Comparison of ENCODE assay signal across 8 cellular contexts in genomic region chr12:6563448-6564050, GRCh38. TPM values are rescaled to one million over a fixed set of nuclear protein-coding genes. Genes with fewer than 3 reads are reported as not detected.
DNase-seq lines count a peak whose midpoint lies in the region; ATAC-seq and TF ChIP-seq lines count a peak whose summit lies in the region.

No MANE protein-coding gene starts in this region.

- TF ChIP-seq CTCF in epithelial cell of esophagus (IDR thresholded peaks at IDR 0.05; ENCODE audit: insufficient read depth, low read depth, low read length, missing control alignments) (peak; percentile 77), omental fat pad (IDR thresholded peaks at IDR 0.05) (no peak)

- DNase-seq in NCI-H2081 (lab: John Stamatoyannopoulos, UW): peak; percentile 19 to 30
- DNase-seq in NCI-H2081 treated with DMSO at 0.1 percent for 48 hours (lab: John Stamatoyannopoulos, UW): no peak
- peak; percentile 35 for DNase-seq in NCI-H460 (ENCODE audit: extremely low read depth, low read depth)
- DNase-seq in activated CD8-positive, alpha-beta memory T cell treated with anti-CD3 and anti-CD28 coated beads for 4 hours (ENCODE audit: low read depth in 2 of 2): peak; percentile 31 to 38
- peak; percentile 60 for DNase-seq in epithelial cell of esophagus (ENCODE audit: low read depth)
- DNase-seq in omental fat pad (ENCODE audit: low spot score): peak; percentile 58

- ATAC-seq in omental fat pad (ENCODE audit: low FRiP score): no peak
- ATAC-seq in HG03439 (IDR thresholded peaks at IDR 0.05; ENCODE audit: unreplicated experiment): no peak
- ATAC-seq in HG03159 (IDR thresholded peaks at IDR 0.05; ENCODE audit: unreplicated experiment): no peak

- no peak overlapping the region for H3K4me3 ChIP-seq in epithelial cell of esophagus (ENCODE audit: low read length)

RNA-seq across cellular contexts. Expression of gene NOP2, which starts 4.5 kb away (rescaled TPM):
- 54.0 and 58.2 TPM in 2 replicates for total RNA-seq in NCI-H460 (2014; rRNA removed; shearing (Covaris generic))
- 273 and 295 TPM in 2 replicates for polyA plus RNA-seq in NCI-H460 (2014; cell fraction: nucleus; rRNA removed)
- total RNA-seq in omental fat pad: 100 to 1,000 TPM in 1 of 4 donors, 10 to 100 TPM in 3; 26.2 to 153 (median 45.0) TPM

RNA-seq across cellular contexts. Expression of gene IFFO1, which starts 7.7 kb away (rescaled TPM):
- 0.15 TPM in 1 of 2 replicates, not detected in the other for total RNA-seq in NCI-H460 (2014; rRNA removed; shearing (Covaris generic))
- not detected in 2 replicates for polyA plus RNA-seq in NCI-H460 (2014; cell fraction: nucleus; rRNA removed)
- total RNA-seq in omental fat pad: 10 to 100 TPM; 15.5 to 50.0 (median 18.4) TPM

RNA-seq across cellular contexts. Expression of gene GAPDH, which starts 29.2 kb away (rescaled TPM):
- total RNA-seq in NCI-H460 (2014; rRNA removed; shearing (Covaris generic)): 9,568 and 10,591 TPM in 2 replicates
- 5,419 and 5,908 TPM in 2 replicates for polyA plus RNA-seq in NCI-H460 (2014; cell fraction: nucleus; rRNA removed)
- 1,000 to 10,000 TPM; 1,060 to 2,185 (median 1,462) TPM for total RNA-seq in omental fat pad

RNA-seq across cellular contexts. Expression of gene CHD4, which starts 43.6 kb away (rescaled TPM):
- total RNA-seq in NCI-H460 (2014; rRNA removed; shearing (Covaris generic)): 67.0 and 83.8 TPM in 2 replicates
- 94.6 and 102 TPM in 2 replicates for polyA plus RNA-seq in NCI-H460 (2014; cell fraction: nucleus; rRNA removed)
- 100 to 1,000 TPM; 171 to 213 (median 194) TPM for total RNA-seq in omental fat pad

Comparison
In these comparisons a context has a peak if more than half of its experiments do, and no peak if none do; other contexts are left out.
1. RNA of gene IFFO1, which starts 7.7 kb away (total RNA-seq): 15.5 to 50.0 TPM in omental fat pad; 0.15 TPM in NCI-H460; every median in the first group is over 10 times any median in the second.